8 cellular contexts compared by ENCODE assay signal in genomic region chr5:131209506-131210191, GRCh38. TPM values are rescaled to one million over a fixed set of nuclear protein-coding genes. Genes with fewer than 3 reads are reported as not detected.
DNase-seq lines count a peak whose midpoint lies in the region; ATAC-seq, FAIRE-seq and TF ChIP-seq lines count a peak whose summit lies in the region.

No MANE protein-coding gene starts in this region.

- DNase-seq in Caki2 (ENCODE audit: low read depth) (peak; percentile 38), SKM-1 (lab: John Stamatoyannopoulos, UW; ENCODE audit: unreplicated experiment) (peak; percentile 95), frontal cortex (ENCODE audit: low spot score in 2 of 2) (no peak), HFFc6 (no peak)
- DNase-seq in activated naive CD8-positive, alpha-beta T cell treated with anti-CD3 and anti-CD28 coated beads, Interleukin-2, amount 50 U/mL, for 24 hours, result peak; percentile 50
- peak in 2 of 3 donors; percentile 9 to 32 for DNase-seq in stimulated activated CD4-positive, alpha-beta T cell treated with anti-CD3 and anti-CD28 coated beads, TNF-alpha, amount 100 ng/mL, for 1 hour (ENCODE audit: low read depth in 3 of 3, low spot score in 1 of 3)

- H3K4me3 Mint-ChIP-seq in activated naive CD8-positive, alpha-beta T cell treated with anti-CD3 and anti-CD28 coated beads, Interleukin-2, amount 50 U/mL, for 24 hours, result peak overlapping the region; percentile 82
- no peak overlapping the region for H3K4me3 Mint-ChIP-seq in HFFc6

- in situ Hi-C loops in Caki2 (cut with HindIII; ENCODE audit: low pct_unique_long_range_greater_than_20kb, low sequenced_read_pairs), result no loop called here

- no peak for FAIRE-seq in frontal cortex (lab: Jason Lieb, UNC)

- H3K9me3 Mint-ChIP-seq in activated naive CD8-positive, alpha-beta T cell treated with anti-CD3 and anti-CD28 coated beads, Interleukin-2, amount 50 U/mL, for 24 hours, result no peaks in the 10 kb centered on the region
- H3K9me3 Mint-ChIP-seq in HFFc6, result no peaks in the 10 kb centered on the region

- peak; percentile 82 for ATAC-seq in GM19438 (IDR thresholded peaks at IDR 0.05; ENCODE audit: low read depth, unreplicated experiment)
- peak; percentile 91 for ATAC-seq in HG03469 (IDR thresholded peaks at IDR 0.05; ENCODE audit: unreplicated experiment)
- ATAC-seq in activated naive CD8-positive, alpha-beta T cell treated with anti-CD3 and anti-CD28 coated beads, Interleukin-2, amount 50 U/mL, for 24 hours, result peak; percentile 96

- H3K36me3 Mint-ChIP-seq in activated naive CD8-positive, alpha-beta T cell treated with anti-CD3 and anti-CD28 coated beads, Interleukin-2, amount 50 U/mL, for 24 hours (ENCODE audit: low read depth), result peaks cover 4% of the 10 kb centered on the region
- no peaks in the 10 kb centered on the region for H3K36me3 Mint-ChIP-seq in HFFc6 (ENCODE audit: low read depth)

- TF ChIP-seq CTCF in HFFc6 (IDR thresholded peaks at IDR 0.05), result no peak

- no peaks in the 10 kb centered on the region for H3K27me3 Mint-ChIP-seq in activated naive CD8-positive, alpha-beta T cell treated with anti-CD3 and anti-CD28 coated beads, Interleukin-2, amount 50 U/mL, for 24 hours
- H3K27me3 Mint-ChIP-seq in HFFc6 (ENCODE audit: insufficient read depth), result peaks cover 4% of the 10 kb centered on the region

- H3K27ac Mint-ChIP-seq in activated naive CD8-positive, alpha-beta T cell treated with anti-CD3 and anti-CD28 coated beads, Interleukin-2, amount 50 U/mL, for 24 hours, result peak overlapping the region; percentile 97
- H3K27ac Mint-ChIP-seq in HFFc6, result no peak overlapping the region

- peaks cover 57% of the 10 kb centered on the region for H3K4me1 Mint-ChIP-seq in activated naive CD8-positive, alpha-beta T cell treated with anti-CD3 and anti-CD28 coated beads, Interleukin-2, amount 50 U/mL, for 24 hours
- no peaks in the 10 kb centered on the region for H3K4me1 Mint-ChIP-seq in HFFc6 (ENCODE audit: low read depth)

RNA-seq across cellular contexts. Expression of gene LYRM7, which starts 38.9 kb away (rescaled TPM):
- 0.98 and 4.5 TPM in 2 replicates for total RNA-seq in Caki2 (2014; rRNA removed; shearing (Covaris generic); ENCODE audit: low replicate concordance)
- 30.2 TPM for total RNA-seq in frontal cortex
- total RNA-seq in HFFc6 (2021; fragmentation: NEBNext Ultra II Directional; extraction: Animal tissue kit (Norgen Biotek cat#: 25700)), result 10 to 100 TPM in 3 of 6 experiments, 1 to 10 TPM in 3; 8.1 to 10.9 (median 9.9) TPM

RNA-seq across cellular contexts. Expression of gene HINT1, which starts 44.6 kb away (rescaled TPM):
- total RNA-seq in Caki2 (2014; rRNA removed; shearing (Covaris generic); ENCODE audit: low replicate concordance), result 195 TPM in 2 replicates
- total RNA-seq in frontal cortex, result 202 TPM
- total RNA-seq in HFFc6 (2021; fragmentation: NEBNext Ultra II Directional; extraction: Animal tissue kit (Norgen Biotek cat#: 25700)), result 100 to 1,000 TPM; 231 to 251 (median 241) TPM

RNA-seq across cellular contexts. Expression of gene CDC42SE2, which starts 54.2 kb away (rescaled TPM):
- 40.5 and 61.6 TPM in 2 replicates for total RNA-seq in Caki2 (2014; rRNA removed; shearing (Covaris generic); ENCODE audit: low replicate concordance)
- 144 TPM for total RNA-seq in frontal cortex
- 10 to 100 TPM; 14.2 to 18.0 (median 16.4) TPM for total RNA-seq in HFFc6 (2021; fragmentation: NEBNext Ultra II Directional; extraction: Animal tissue kit (Norgen Biotek cat#: 25700))

Comparison
In these comparisons a context has a peak if more than half of its experiments do, and no peak if none do; other contexts are left out.
1. DNase-seq: peak in Caki2 (single experiment), SKM-1 (single experiment), activated naive CD8-positive, alpha-beta T cell treated with anti-CD3 and anti-CD28 coated beads, Interleukin-2, amount 50 U/mL, for 24 hours (single experiment) and stimulated activated CD4-positive, alpha-beta T cell treated with anti-CD3 and anti-CD28 coated beads, TNF-alpha, amount 100 ng/mL, for 1 hour (2 of 3); none in frontal cortex (0 of 2) and HFFc6 (single experiment).
2. Peak in every context shown above with its lines, with median percentiles within 50 percentile points of each other: ATAC-seq.